ENCODE assay signal across 8 cellular contexts in genomic region chr1:108692724-108693655, GRCh38. TPM values are rescaled to one million over a fixed set of nuclear protein-coding genes. Genes with fewer than 3 reads are reported as not detected.
DNase-seq lines count a peak whose midpoint lies in the region; ATAC-seq and TF ChIP-seq lines count a peak whose summit lies in the region.

No MANE protein-coding gene starts in this region.

- intact Hi-C loops in IMR-90 (cut with micrococcal nuclease): loop anchor here (1.0 to 10.0 kb wide), 3 partner anchors 53 to 205 kb away; partner anchors contain the start of gene STXBP3

- TF ChIP-seq POLR2A in IMR-90 (IDR thresholded peaks at IDR 0.05; ENCODE audit: low read depth, low read length) (no peak), gastroesophageal sphincter (IDR thresholded peaks at IDR 0.05) (no peak)

- H2BK15ac ChIP-seq in IMR-90 (ENCODE audit: low read depth, low read length): no peak overlapping the region

- in situ Hi-C loops in IMR-90 (cut with MboI; ENCODE audit: low sequenced_read_pairs): loop anchor here (5.0 to 10.0 kb wide), 2 partner anchors 54 to 202 kb away; partner anchors contain the start of gene STXBP3

- H3K79me1 ChIP-seq in IMR-90 (ENCODE audit: low read depth in 1 of 2, low read length in 2 of 2) (peaks cover 13 to 23% of the 10 kb centered on the region in 2 experiments), trophoblast cell (ENCODE audit: low read length) (peaks cover 11% of the 10 kb centered on the region)

- POLR2A ChIA-PET in IMR-90 (lab: Charles Lee; ENCODE audit: unreplicated experiment): interaction anchor here (0.6 to 1.1 kb wide), 3 partner anchors 30 to 407 kb away, joined by 3 to 4 read pairs (median 4); no protein-coding TSS in a partner anchor

- H4K8ac ChIP-seq in IMR-90 (ENCODE audit: low read depth in 2 of 2, low read length in 2 of 2) (peak overlapping the region; percentile 62 to 71; a peak in 3 of 4 replicates), trophoblast cell (ENCODE audit: low read depth, low read length) (peak overlapping the region; percentile 98)

- peak; percentile 54; the same call in 1 of the 2 replicates for TF ChIP-seq RAD21 in IMR-90 (IDR thresholded peaks at IDR 0.05; ENCODE audit: low read length)

- H3K79me2 ChIP-seq in DND-41 (ENCODE audit: insufficient read depth, low read length) (peaks cover 63% of the 10 kb centered on the region), trophoblast cell (ENCODE audit: control insufficient read depth, insufficient read depth, low read length, poor library complexity) (peaks cover 15% of the 10 kb centered on the region)

- peak overlapping the region; percentile 72 to 86 for H3K4me3 ChIP-seq in DND-41 (ENCODE audit: low read depth in 1 of 2, low read length in 2 of 2)
- peak overlapping the region; percentile 84 for H3K4me3 ChIP-seq in IMR-90 (ENCODE audit: insufficient read depth, low read depth, low read length)
- H3K4me3 ChIP-seq in gastroesophageal sphincter: peak overlapping the region; percentile 78 to 95
- H3K4me3 ChIP-seq in trophoblast cell (ENCODE audit: low read depth, low read length): peak overlapping the region; percentile 87

- H4K91ac ChIP-seq in IMR-90 (ENCODE audit: insufficient read depth, low read depth, low read length): peak overlapping the region; percentile 79
- peak overlapping the region; percentile 95 for H4K91ac ChIP-seq in trophoblast cell (ENCODE audit: low read depth, low read length)

- dilution Hi-C loops in IMR-90 (cut with HindIII; ENCODE audit: low sequenced_read_pairs, unreplicated experiment): no loop called here

- H3K56ac ChIP-seq in IMR-90 (ENCODE audit: extremely low read depth, insufficient read depth, low read length): peak overlapping the region; percentile 78; the same call in 1 of the 2 replicates

- H3K4ac ChIP-seq in IMR-90 (ENCODE audit: low read depth, low read length) (peak overlapping the region; percentile 95), trophoblast cell (ENCODE audit: low read depth, low read length) (peak overlapping the region; percentile 58)

- H4K20me1 ChIP-seq in DND-41 (ENCODE audit: insufficient read depth, low read length) (peaks cover 45% of the 10 kb centered on the region), IMR-90 (ENCODE audit: insufficient read depth, low read length) (peaks cover 31% of the 10 kb centered on the region)

- H3K23ac ChIP-seq in IMR-90 (ENCODE audit: low read depth, low read length) (peak overlapping the region; percentile 90), trophoblast cell (ENCODE audit: low read length) (no peak overlapping the region)

- TF ChIP-seq CTCF in DND-41 (IDR thresholded peaks at IDR 0.05; ENCODE audit: borderline replicate concordance, extremely low read depth, low read length, poor library complexity, severe bottlenecking): peak; percentile 70
- peak; percentile 37 for TF ChIP-seq CTCF in IMR-90 (conservative IDR thresholded peaks at IDR 0.05; ENCODE audit: low read depth, low read length)
- no peak for TF ChIP-seq CTCF in gastroesophageal sphincter (IDR thresholded peaks at IDR 0.05)

- no peak overlapping the region for H3K18ac ChIP-seq in IMR-90 (ENCODE audit: low read depth, low read length)
- H3K18ac ChIP-seq in trophoblast cell (ENCODE audit: low read length): peak overlapping the region; percentile 27

- H2AFZ ChIP-seq in DND-41 (ENCODE audit: low read depth, low read length): peak overlapping the region; percentile 87
- H2AFZ ChIP-seq in IMR-90 (replicated peaks; ENCODE audit: low read length, poor library complexity): peak overlapping the region; percentile 99
- H2AFZ ChIP-seq in trophoblast cell (ENCODE audit: insufficient read depth, low read length, poor library complexity): peak overlapping the region; percentile 79

- CTCF ChIA-PET in IMR-90 (lab: Yijun Ruan, JAX): interaction anchor here (1.1 to 2.0 kb wide), 3 partner anchors 15 to 204 kb away, joined by 3 to 6 read pairs (median 4); no protein-coding TSS in a partner anchor

- H3K4me1 ChIP-seq in DND-41 (ENCODE audit: insufficient read depth, low read length) (peaks cover 36% of the 10 kb centered on the region), IMR-90 (ENCODE audit: control insufficient read depth, insufficient read depth, low read length) (no peaks in the 10 kb centered on the region), gastroesophageal sphincter (peaks cover 4 to 40% (median 14%) of the 10 kb centered on the region in 3 donors), trophoblast cell (ENCODE audit: control insufficient read depth in 1 of 2, insufficient read depth in 2 of 2, low read length in 2 of 2) (peaks cover 0 to 2% of the 10 kb centered on the region in 2 experiments)

- H2BK12ac ChIP-seq in trophoblast cell (ENCODE audit: low read length): no peak overlapping the region

- no peak overlapping the region for H2BK120ac ChIP-seq in IMR-90 (ENCODE audit: low read depth, low read length)
- H2BK120ac ChIP-seq in trophoblast cell (ENCODE audit: insufficient read depth, low read length, poor library complexity): peak overlapping the region; percentile 64

- H3K27me3 ChIP-seq in DND-41 (ENCODE audit: insufficient read depth, low read length, poor library complexity): no peaks in the 10 kb centered on the region
- H3K27me3 ChIP-seq in IMR-90 (ENCODE audit: control insufficient read depth, insufficient read depth, low read length): no peaks in the 10 kb centered on the region
- no peaks in the 10 kb centered on the region for H3K27me3 ChIP-seq in gastroesophageal sphincter
- no peaks in the 10 kb centered on the region for H3K27me3 ChIP-seq in trophoblast cell (ENCODE audit: insufficient read depth, low read length)

- H3K4me2 ChIP-seq in DND-41 (ENCODE audit: insufficient read depth, low read length): peak overlapping the region; percentile 88
- peak overlapping the region; percentile 91 for H3K4me2 ChIP-seq in IMR-90 (ENCODE audit: low read depth, low read length)
- H3K4me2 ChIP-seq in trophoblast cell (ENCODE audit: low read length): peak overlapping the region; percentile 62

- H3K9ac ChIP-seq in DND-41 (ENCODE audit: low read depth, low read length) (peak overlapping the region; percentile 78), IMR-90 (ENCODE audit: low read depth, low read length) (peak overlapping the region; percentile 91), trophoblast cell (ENCODE audit: low read length) (peak overlapping the region; percentile 96)

- no peak overlapping the region for H2BK20ac ChIP-seq in IMR-90 (ENCODE audit: low read depth, low read length)

- H3K14ac ChIP-seq in IMR-90 (replicated peaks; ENCODE audit: low read depth, low read length) (peak overlapping the region; percentile 95), trophoblast cell (ENCODE audit: low read length) (peak overlapping the region; percentile 93)

- H4K5ac ChIP-seq in IMR-90 (ENCODE audit: low read depth, low read length): peak overlapping the region; percentile 14; the same call in 1 of the 2 replicates

- peak; percentile 73 for ATAC-seq in DND-41 (ENCODE audit: insufficient read depth, low read depth)
- peak; percentile 64 for ATAC-seq in GM21529 (IDR thresholded peaks at IDR 0.05; ENCODE audit: unreplicated experiment)
- peak; percentile 52 for ATAC-seq in IMR-90 (ENCODE audit: low read depth)
- ATAC-seq in gastroesophageal sphincter: peak; percentile 60

- WGBS in IMR-90 (ENCODE audit: extremely low coverage in 2 of 2, insufficient read length in 1 of 2), 2 experiments: no CpG with 5 or more reads among the region's 36 CpGs
- WGBS in gastroesophageal sphincter (ENCODE audit: low coverage in 1 of 2), 2 donors: 1% methylated on average over 13 to 16 of the region's 36 CpGs
- WGBS in trophoblast cell (ENCODE audit: extremely low coverage, insufficient coverage, insufficient read length): no CpG with 5 or more reads among the region's 36 CpGs

- H2AK9ac ChIP-seq in IMR-90 (replicated peaks; ENCODE audit: low read depth, low read length, poor library complexity): peak overlapping the region; percentile 97

- peak overlapping the region; percentile 91 for H4K12ac ChIP-seq in trophoblast cell (ENCODE audit: low read depth, low read length)

- H3K27ac ChIP-seq in DND-41 (ENCODE audit: low read length) (peak overlapping the region; percentile 95), IMR-90 (ENCODE audit: insufficient read depth, low read length) (peak overlapping the region; percentile 97), gastroesophageal sphincter (peak overlapping the region; percentile 96 to 99 (median 96)), trophoblast cell (ENCODE audit: low read depth, low read length) (peak overlapping the region; percentile 99)

- H3K9me3 ChIP-seq in DND-41 (ENCODE audit: insufficient read depth, low read length, severe bottlenecking): no peaks in the 10 kb centered on the region
- H3K9me3 ChIP-seq in IMR-90 (ENCODE audit: control insufficient read depth, insufficient read depth, low read length): no peaks in the 10 kb centered on the region
- H3K9me3 ChIP-seq in gastroesophageal sphincter: no peaks in the 10 kb centered on the region
- H3K9me3 ChIP-seq in trophoblast cell (ENCODE audit: insufficient read depth, low read depth, low read length): no peaks in the 10 kb centered on the region

- DNase-seq in DND-41: peak; percentile 83
- DNase-seq in IMR-90: peak; percentile 78
- DNase-seq in RPMI7951 (ENCODE audit: low read depth): peak; percentile 68
- peak; percentile 69 for DNase-seq in activated naive CD4-positive, alpha-beta T cell treated with Interleukin-2 at 50 U/mL for 16 hours
- peak; percentile 49 to 63 for DNase-seq in trophoblast cell
- peak; percentile 62 for DNase-seq in ureter (ENCODE audit: low spot score)

- H3K36me3 ChIP-seq in DND-41 (ENCODE audit: insufficient read depth, low read length) (peaks cover 47% of the 10 kb centered on the region), IMR-90 (ENCODE audit: control insufficient read depth, insufficient read depth, low read length) (peaks cover 9% of the 10 kb centered on the region), gastroesophageal sphincter (peaks cover 11 to 26% of the 10 kb centered on the region in 2 donors), trophoblast cell (ENCODE audit: control insufficient read depth in 1 of 2, insufficient read depth in 2 of 2, low read length in 2 of 2) (peaks cover 5 to 9% of the 10 kb centered on the region in 2 experiments)

- no peaks in the 10 kb centered on the region for H3K9me1 ChIP-seq in IMR-90 (ENCODE audit: insufficient read depth, low read length)

- no peak for TF ChIP-seq EP300 in gastroesophageal sphincter (IDR thresholded peaks at IDR 0.05)

- H2AK5ac ChIP-seq in IMR-90 (ENCODE audit: low read depth, low read length): peak overlapping the region; percentile 88
- peak overlapping the region; percentile 78 for H2AK5ac ChIP-seq in trophoblast cell (ENCODE audit: low read length)

- no TSS peak for BruUV-seq in IMR-90 (replicated peaks; lab: Mats Ljungman, UMichigan)

- H2BK5ac ChIP-seq in IMR-90 (ENCODE audit: low read depth, low read length, poor library complexity, severe bottlenecking): peak overlapping the region; percentile 96
- H2BK5ac ChIP-seq in trophoblast cell (ENCODE audit: low read depth, low read length, poor library complexity): peak overlapping the region; percentile 95

RNA-seq across cellular contexts. Expression of gene PRPF38B, which starts 0.9 kb away (rescaled TPM):
- total RNA-seq in IMR-90 (2012; rRNA removed) (9.0 and 15.0 TPM in 2 replicates), gastroesophageal sphincter (10 to 100 TPM; 15.2 to 37.0 (median 24.5) TPM), ureter (48.9 TPM)
- 15.5 and 19.3 TPM in 2 replicates for polyA plus RNA-seq in IMR-90 (2012; rRNA removed)
- polyA plus RNA-seq in IMR-90 (2012; cell fraction: cytosol; rRNA removed): 3.9 and 6.9 TPM in 2 replicates
- 35.6 and 60.1 TPM in 2 replicates for polyA plus RNA-seq in IMR-90 (2012; cell fraction: nucleus; rRNA removed; ENCODE audit: low replicate concordance)
- total RNA-seq in RPMI7951 (2014; rRNA removed; shearing (Covaris generic)): 13.7 and 16.0 TPM in 2 replicates
- polyA plus RNA-seq in trophoblast cell (2013): 38.3 and 40.0 TPM in 2 replicates

RNA-seq across cellular contexts. Expression of gene FNDC7, which starts 19.7 kb away (rescaled TPM):
- under 0.01 TPM in 1 of 2 replicates, not detected in the other for total RNA-seq in IMR-90 (2012; rRNA removed)
- 0.06 TPM in 1 of 2 replicates, not detected in the other for polyA plus RNA-seq in IMR-90 (2012; rRNA removed)
- 0.01 and 0.04 TPM in 2 replicates for polyA plus RNA-seq in IMR-90 (2012; cell fraction: cytosol; rRNA removed)
- polyA plus RNA-seq in IMR-90 (2012; cell fraction: nucleus; rRNA removed; ENCODE audit: low replicate concordance): 0.08 TPM in 2 replicates
- total RNA-seq in RPMI7951 (2014; rRNA removed; shearing (Covaris generic)): 0.12 TPM in 1 of 2 replicates, not detected in the other
- total RNA-seq in gastroesophageal sphincter: not detected
- polyA plus RNA-seq in trophoblast cell (2013): 0.05 and 0.10 TPM in 2 replicates
- not detected for total RNA-seq in ureter

RNA-seq across cellular contexts. Expression of gene HENMT1, which starts 32.1 kb away (rescaled TPM):
- total RNA-seq in IMR-90 (2012; rRNA removed) (0.28 and 0.54 TPM in 2 replicates), gastroesophageal sphincter (1 to 10 TPM; 2.5 to 3.6 (median 2.9) TPM), ureter (8.8 TPM)
- 0.43 and 0.67 TPM in 2 replicates for polyA plus RNA-seq in IMR-90 (2012; rRNA removed)
- 0.09 and 0.54 TPM in 2 replicates for polyA plus RNA-seq in IMR-90 (2012; cell fraction: cytosol; rRNA removed)
- polyA plus RNA-seq in IMR-90 (2012; cell fraction: nucleus; rRNA removed; ENCODE audit: low replicate concordance): 0.09 and 0.69 TPM in 2 replicates
- total RNA-seq in RPMI7951 (2014; rRNA removed; shearing (Covaris generic)): 13.7 and 16.7 TPM in 2 replicates
- polyA plus RNA-seq in trophoblast cell (2013): 2.0 and 2.1 TPM in 2 replicates

RNA-seq across cellular contexts. Expression of gene STXBP3, which starts 53.5 kb away (rescaled TPM):
- total RNA-seq in IMR-90 (2012; rRNA removed) (19.7 and 38.3 TPM in 2 replicates), gastroesophageal sphincter (100 to 1,000 TPM in 1 of 4 donors, 10 to 100 TPM in 3; 55.8 to 154 (median 79.9) TPM), ureter (59.3 TPM)
- 14.2 and 19.1 TPM in 2 replicates for polyA plus RNA-seq in IMR-90 (2012; rRNA removed)
- 2.3 and 4.0 TPM in 2 replicates for polyA plus RNA-seq in IMR-90 (2012; cell fraction: cytosol; rRNA removed)
- polyA plus RNA-seq in IMR-90 (2012; cell fraction: nucleus; rRNA removed; ENCODE audit: low replicate concordance): 13.0 and 19.9 TPM in 2 replicates
- total RNA-seq in RPMI7951 (2014; rRNA removed; shearing (Covaris generic)): 69.2 and 76.8 TPM in 2 replicates
- polyA plus RNA-seq in trophoblast cell (2013): 28.9 and 30.9 TPM in 2 replicates

Comparison
In these comparisons a context has a peak if more than half of its experiments do, and no peak if none do; other contexts are left out.
1. Peak in every context shown above with its lines: DNase-seq, ATAC-seq, H3K4me3 ChIP-seq and H3K27ac ChIP-seq.
2. CTCF ChIP-seq: peak in DND-41 (single experiment) and IMR-90 (single experiment); none in gastroesophageal sphincter (0 of 4).